Comparison of ENCODE assay signal across 9 cellular contexts in the genomic region with DNA sequence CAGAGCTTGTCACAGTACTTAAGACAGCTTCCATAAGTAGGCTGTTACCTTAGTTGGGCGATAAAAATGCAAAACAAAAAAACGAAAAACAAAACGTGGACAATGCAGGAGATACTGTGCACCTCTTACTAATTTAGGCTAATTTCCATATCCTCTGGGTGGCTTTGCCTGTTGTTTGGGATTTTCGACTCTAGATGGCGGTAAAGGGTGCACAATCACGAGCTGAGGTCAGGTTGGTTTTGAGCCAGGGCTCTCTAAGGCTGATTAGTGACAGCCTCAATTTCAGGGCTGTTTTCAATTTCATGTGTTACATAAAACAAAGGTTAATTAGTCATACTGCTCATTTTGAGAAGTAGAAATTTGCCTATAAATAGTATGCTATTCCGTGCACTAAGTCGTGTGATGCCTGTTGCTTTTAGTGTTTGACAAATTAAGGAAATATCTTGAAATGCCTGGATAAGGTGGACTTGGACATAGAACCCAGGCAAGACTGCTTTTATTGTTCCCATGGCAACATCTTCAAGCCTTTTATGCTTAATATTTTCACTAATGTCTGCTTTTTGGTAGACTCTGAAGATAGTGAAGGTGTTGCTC.
A peak's percentile ranks its signal among the peaks of the same experiment; 100 is the strongest.
DNase-seq lines count a peak whose midpoint lies in the region; ATAC-seq and TF ChIP-seq lines count a peak whose summit lies in the region.
"Had no signal": no experiment of that assay in that cellular context is flagged by ENCODE, and none has a peak within 500 bp of the region (broad histone marks: within the 10 kb centered on the region; RNA-seq: fewer than 3 reads in every experiment).

No MANE protein-coding gene starts in this region.

- H3K9me3 Mint-ChIP-seq in T-cell, result peaks cover 4 to 9% (median 8%) of the 10 kb centered on the region in 3 donors

- peaks cover 11 to 18% (median 15%) of the 10 kb centered on the region in 3 donors for H3K4me1 Mint-ChIP-seq in T-cell

- H3K27me3 ChIP-seq in adrenal gland, result no peaks in the 10 kb centered on the region
- H3K27me3 ChIP-seq: BLaER1 had no signal

- WGBS in adrenal gland, 4 donors, result 1 to 4% (median 3%) methylated on average over 8 of the region's 8 CpGs

- DNase-seq in NCI-H2171 treated with DMSO at 0.1 percent for 48 hours (lab: John Stamatoyannopoulos, UW), result peak; percentile 13
- DNase-seq in NCI-H2171 (lab: John Stamatoyannopoulos, UW), result no peak
- peak; percentile 78 for DNase-seq in NCI-H1092 (lab: John Stamatoyannopoulos, UW)
- DNase-seq in T-cell, result peak; percentile 21 to 73 (median 58)
- DNase-seq in adrenal gland, result peak; percentile 25 to 77 (median 57)
- peak; percentile 16 for DNase-seq in iris pigment epithelial cell (ENCODE audit: low read depth)
- peak; percentile 27 to 46 (median 35) for DNase-seq in stimulated activated CD4-positive, alpha-beta T cell treated with anti-CD3 and anti-CD28 coated beads, TNF-alpha, amount 100 ng/mL, for 48 hours (ENCODE audit: low read depth in 3 of 3)

- peak; percentile 97 for ATAC-seq in HG02642 (IDR thresholded peaks at IDR 0.05; ENCODE audit: poor library complexity, unreplicated experiment)
- ATAC-seq in T-cell (replicated peaks in 1 of 4), result peak; percentile 91 to 98 (median 96)

- peak; percentile 23 to 52 (median 46) for TF ChIP-seq CTCF in adrenal gland (IDR thresholded peaks at IDR 0.05)

- H3K4me1 ChIP-seq in adrenal gland (replicated peaks in 1 of 2), result no peaks in the 10 kb centered on the region
- H3K4me1 ChIP-seq: BLaER1 had no signal

- peak overlapping the region in 1 of 2 donors; percentile 1 for H3K27ac Mint-ChIP-seq in T-cell

- CTCF ChIA-PET in T-cell (lab: Charles Lee), result interaction anchor here (0.8 to 2.0 kb wide), 6 partner anchors 19 to 292 kb away, joined by 3 to 9 read pairs (median 4); no protein-coding TSS in a partner anchor

- POLR2A ChIA-PET in T-cell (lab: Charles Lee), result interaction anchor here (0.5 to 0.8 kb wide), 3 partner anchors 817 to 1191 kb away, joined by 3 to 6 read pairs (median 3); no protein-coding TSS in a partner anchor

- no peak overlapping the region for H3K27ac ChIP-seq in adrenal gland
- H3K27ac ChIP-seq: BLaER1 had no signal

- no peak for TF ChIP-seq POLR2A in adrenal gland (IDR thresholded peaks at IDR 0.05)

- H3K36me3 ChIP-seq in adrenal gland (replicated peaks in 1 of 2), result no peaks in the 10 kb centered on the region
- H3K36me3 ChIP-seq: BLaER1 had no signal

- intact Hi-C loops in adrenal gland (cut with DNase I), result no loop called here

- no peaks in the 10 kb centered on the region for H3K9me3 ChIP-seq in adrenal gland (replicated peaks in 1 of 3)
- H3K9me3 ChIP-seq: BLaER1 had no signal

- peaks cover 4% of the 10 kb centered on the region for H3K36me3 Mint-ChIP-seq in T-cell

- H3K27me3 Mint-ChIP-seq in T-cell, result no peaks in the 10 kb centered on the region

- H3K4me3 Mint-ChIP-seq in T-cell, result no peak overlapping the region

- H3K4me3 ChIP-seq in adrenal gland, result no peak overlapping the region
- H3K4me3 ChIP-seq: BLaER1 had no signal
